Comparison of ENCODE assay signal across 18 cellular contexts in the genomic region with DNA sequence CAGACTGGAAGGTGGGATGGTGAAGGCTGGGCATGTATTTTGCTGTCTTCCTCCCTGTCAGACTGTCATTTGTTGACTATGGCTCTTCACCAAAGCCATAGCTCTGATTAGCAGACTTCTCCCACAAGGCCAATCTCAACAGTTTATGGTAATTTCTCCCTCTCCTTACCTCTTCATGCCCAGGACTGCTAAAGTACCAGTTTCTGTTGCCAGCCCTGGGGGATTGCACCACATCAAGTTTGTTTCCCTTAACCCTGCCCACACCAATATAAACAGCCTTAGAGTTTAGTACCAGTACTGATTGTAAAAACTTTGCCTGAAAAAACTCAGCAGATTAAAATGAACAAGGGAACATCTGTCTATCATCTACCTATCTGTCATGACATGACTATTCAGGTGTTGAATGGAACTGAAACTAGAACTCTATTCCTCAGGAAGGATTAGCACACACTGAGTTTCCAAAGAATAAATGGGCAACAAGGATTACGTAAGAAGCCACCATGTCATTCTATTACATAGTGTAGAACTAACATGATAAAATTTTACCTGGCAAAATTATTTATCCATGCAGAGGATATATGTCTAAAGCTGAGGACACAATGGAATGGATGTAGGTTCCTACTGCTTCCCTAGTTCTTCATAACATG. TPM values are rescaled to one million over a fixed set of nuclear protein-coding genes. Genes with fewer than 3 reads are reported as not detected.
DNase-seq lines count a peak whose midpoint lies in the region; ATAC-seq and TF ChIP-seq lines count a peak whose summit lies in the region.
"Had no signal": no experiment of that assay in that cellular context is flagged by ENCODE, and none has a peak within 500 bp of the region (broad histone marks: within the 10 kb centered on the region; RNA-seq: fewer than 3 reads in every experiment).

No MANE protein-coding gene starts in this region.

- H3K4ac ChIP-seq in IMR-90 (ENCODE audit: low read depth, low read length) = no peak overlapping the region

- H3K14ac ChIP-seq in IMR-90 (replicated peaks; ENCODE audit: low read depth, low read length) = 0 out of 2 replicates have a peak overlapping the region, but pooled peaks have one; percentile 14

- H2AK5ac ChIP-seq in IMR-90 (ENCODE audit: low read depth, low read length) = no peak overlapping the region

- peaks cover 7% of the 10 kb centered on the region for H3K4me1 ChIP-seq in IMR-90 (ENCODE audit: control insufficient read depth, insufficient read depth, low read length)
- H3K4me1 ChIP-seq in ectodermal cell (ENCODE audit: control insufficient read depth, insufficient read depth, low read length) = no peaks in the 10 kb centered on the region
- H3K4me1 ChIP-seq in skeletal muscle tissue (ENCODE audit: control insufficient read depth in 3 of 3, insufficient read depth in 3 of 3, low read length in 3 of 3) = peaks cover 23 to 52% (median 29%) of the 10 kb centered on the region in 3 donors

- H3K36me3 Mint-ChIP-seq in nephron progenitor cell (ENCODE audit: low read depth) = peaks cover 89% of the 10 kb centered on the region

- dilution Hi-C loops in IMR-90 (cut with HindIII; ENCODE audit: low sequenced_read_pairs, unreplicated experiment) = no loop called here

- H3K56ac ChIP-seq in IMR-90 (ENCODE audit: extremely low read depth, insufficient read depth, low read length) = no peak overlapping the region

- ATAC-seq in IMR-90 (ENCODE audit: low read depth) (no peak), HG02759 (IDR thresholded peaks at IDR 0.05; ENCODE audit: unreplicated experiment) (no peak)
- ATAC-seq: PC-3, SK-N-SH treated with all-trans-retinoic acid at 6 μM for 48 hours had no signal

- DNase-seq in IMR-90 = no peak
- no peak for DNase-seq in nephron progenitor cell
- no peak for DNase-seq in activated naive CD4-positive, alpha-beta T cell treated with anti-CD3 and anti-CD28 coated beads, Interleukin-2, amount 50 U/mL, for 16 hours
- no peak for DNase-seq in GM10248 (ENCODE audit: extremely low spot score)
- DNase-seq: C1 segment of cervical spinal cord, DMS79 treated with DMSO at 0.1 percent for 48 hours, KBM-7, NCI-H1436, NCI-H1930, NCI-H345, NCI-H524 treated with DMSO at 0.1 percent for 48 hours, PC-3, RPMI8226, SHP77 treated with DMSO at 0.1 percent for 48 hours had no signal

- H3K4me3 Mint-ChIP-seq in nephron progenitor cell = no peak overlapping the region

- H3K36me3 ChIP-seq in IMR-90 (ENCODE audit: control insufficient read depth, insufficient read depth, low read length) (peaks cover 35% of the 10 kb centered on the region), ectodermal cell (ENCODE audit: control insufficient read depth, insufficient read depth, low read length) (peaks cover 27% of the 10 kb centered on the region), skeletal muscle tissue (ENCODE audit: control insufficient read depth in 3 of 3, insufficient read depth in 3 of 3, low read length in 3 of 3) (peaks cover 4 to 35% (median 34%) of the 10 kb centered on the region in 3 donors)

- H3K4me3 ChIP-seq in IMR-90 (ENCODE audit: insufficient read depth, low read depth, low read length) (no peak overlapping the region), ectodermal cell (ENCODE audit: insufficient read depth, low read depth, low read length) (no peak overlapping the region), skeletal muscle tissue (ENCODE audit: low read length in 3 of 3) (peak overlapping the region in 2 of 3 donors; percentile 6 to 55)

- H2BK20ac ChIP-seq in IMR-90 (ENCODE audit: low read depth, low read length) = no peak overlapping the region

- H3K4me1 Mint-ChIP-seq in nephron progenitor cell = peaks cover 4% of the 10 kb centered on the region

- H3K9me3 Mint-ChIP-seq in nephron progenitor cell = no peaks in the 10 kb centered on the region

- peak overlapping the region; percentile 15 for H2AK9ac ChIP-seq in IMR-90 (replicated peaks; ENCODE audit: low read depth, low read length, poor library complexity)

- H2BK15ac ChIP-seq in IMR-90 (ENCODE audit: low read depth, low read length) = no peak overlapping the region

- no CpG with 5 or more reads among the region's 1 CpG for WGBS in IMR-90 (ENCODE audit: extremely low coverage in 2 of 2, insufficient read length in 1 of 2), 2 experiments
- 100% methylated on average over 1 of the region's 1 CpG for WGBS in ectodermal cell, 2 experiments

- no peaks in the 10 kb centered on the region for H3K9me3 ChIP-seq in IMR-90 (ENCODE audit: control insufficient read depth, insufficient read depth, low read length)
- no peaks in the 10 kb centered on the region for H3K9me3 ChIP-seq in ectodermal cell (ENCODE audit: control insufficient read depth, low read length)
- H3K9me3 ChIP-seq in skeletal muscle tissue (ENCODE audit: control insufficient read depth in 3 of 3, low read length in 3 of 3) = no peaks in the 10 kb centered on the region

- peaks cover 7% of the 10 kb centered on the region for H3K27me3 Mint-ChIP-seq in nephron progenitor cell (ENCODE audit: low read depth, poor library complexity)

- H3K9ac ChIP-seq in IMR-90 (ENCODE audit: low read depth, low read length) = no peak overlapping the region
- no peak overlapping the region for H3K9ac ChIP-seq in skeletal muscle tissue (ENCODE audit: low read depth in 1 of 3, low read length in 3 of 3)

- no peak overlapping the region for H3K18ac ChIP-seq in IMR-90 (ENCODE audit: low read depth, low read length)

- H3K79me1 ChIP-seq in IMR-90 (ENCODE audit: low read depth in 1 of 2, low read length in 2 of 2) = peaks cover 35 to 78% of the 10 kb centered on the region in 2 experiments

- H2AFZ ChIP-seq in IMR-90 (replicated peaks; ENCODE audit: low read length, poor library complexity) = no peak overlapping the region

- H3K23ac ChIP-seq in IMR-90 (ENCODE audit: low read depth, low read length) = no peak overlapping the region

- no peak overlapping the region for H4K8ac ChIP-seq in IMR-90 (ENCODE audit: low read depth in 2 of 2, low read length in 2 of 2)

- no peak overlapping the region for H4K5ac ChIP-seq in IMR-90 (ENCODE audit: low read depth, low read length)

- CTCF ChIA-PET in IMR-90 (lab: Yijun Ruan, JAX) = no interaction called here
- CTCF ChIA-PET in GM10248 (lab: Yijun Ruan, JAX) = interaction anchor here (1.1 to 1.3 kb wide), 2 partner anchors 25 to 32 kb away, joined by 3 read pairs; no protein-coding TSS in a partner anchor

- H3K27me3 ChIP-seq in IMR-90 (ENCODE audit: control insufficient read depth, insufficient read depth, low read length) = no peaks in the 10 kb centered on the region
- H3K27me3 ChIP-seq in ectodermal cell (ENCODE audit: control insufficient read depth, insufficient read depth, low read length, poor library complexity, severe bottlenecking) = no peaks in the 10 kb centered on the region
- H3K27me3 ChIP-seq in skeletal muscle tissue (ENCODE audit: control insufficient read depth in 3 of 3, insufficient read depth in 3 of 3, low read length in 3 of 3) = no peaks in the 10 kb centered on the region

- H3K27ac ChIP-seq in IMR-90 (ENCODE audit: insufficient read depth, low read length) (no peak overlapping the region), ectodermal cell (ENCODE audit: insufficient read depth, low read depth, low read length, poor library complexity, severe bottlenecking) (peak overlapping the region; percentile 23), skeletal muscle tissue (ENCODE audit: low read depth, low read length) (peak overlapping the region; percentile 63)

- in situ Hi-C loops in IMR-90 (cut with MboI; ENCODE audit: low sequenced_read_pairs) = no loop called here

- no TSS peak for BruUV-seq in IMR-90 (replicated peaks; lab: Mats Ljungman, UMichigan)

- H3K27ac Mint-ChIP-seq in nephron progenitor cell = peak overlapping the region; percentile 13

- H2BK120ac ChIP-seq in IMR-90 (ENCODE audit: low read depth, low read length) = no peak overlapping the region

- H4K20me1 ChIP-seq in IMR-90 (ENCODE audit: insufficient read depth, low read length) = no peaks in the 10 kb centered on the region

- intact Hi-C loops in IMR-90 (cut with micrococcal nuclease) = no loop called here

- no peak for TF ChIP-seq CTCF in IMR-90 (conservative IDR thresholded peaks at IDR 0.05; ENCODE audit: low read depth, low read length)
- TF ChIP-seq CTCF in nephron progenitor cell (IDR thresholded peaks at IDR 0.05) = no peak
- TF ChIP-seq CTCF in GM10248 (IDR thresholded peaks at IDR 0.05; ENCODE audit: control extremely low read depth, extremely low read depth, low read depth, missing control alignments) = no peak

- H3K9me1 ChIP-seq in IMR-90 (ENCODE audit: insufficient read depth, low read length) = peaks cover 8% of the 10 kb centered on the region

- no peak overlapping the region for H2BK5ac ChIP-seq in IMR-90 (ENCODE audit: low read depth, low read length, poor library complexity, severe bottlenecking)

- no peak overlapping the region for H3K4me2 ChIP-seq in IMR-90 (ENCODE audit: low read depth, low read length)

- POLR2A ChIA-PET in IMR-90 (lab: Charles Lee; ENCODE audit: unreplicated experiment) (interaction anchor here (1.1 kb wide), 1 partner anchor 14 kb away, joined by 3 read pairs; a partner anchor contains a TSS), GM10248 (lab: Yijun Ruan, JAX) (no interaction called here)

- TF ChIP-seq POLR2A in IMR-90 (IDR thresholded peaks at IDR 0.05; ENCODE audit: low read depth, low read length) = no peak

- H4K91ac ChIP-seq in IMR-90 (ENCODE audit: insufficient read depth, low read depth, low read length) = no peak overlapping the region

- no peak for TF ChIP-seq RAD21 in IMR-90 (IDR thresholded peaks at IDR 0.05; ENCODE audit: low read length)

TF ChIP-seq in IMR-90, 13 proteins besides CTCF, POLR2A, EP300 and RAD21:
- TF ChIP-seq CEBPB (IDR thresholded peaks at IDR 0.05; ENCODE audit: low read depth, low read length) (peak; percentile 59; the same call in 1 of the 2 replicates), FOS (IDR thresholded peaks at IDR 0.05; ENCODE audit: low read depth, low read length) (no peak)

RNA-seq across cellular contexts. Expression of a gene that starts 13.7 kb away (rescaled TPM):
- total RNA-seq in IMR-90 (2012; rRNA removed) (19.4 and 43.3 TPM in 2 replicates), skeletal muscle tissue (61.6 TPM)
- 31.6 and 32.4 TPM in 2 replicates for polyA plus RNA-seq in IMR-90 (2012; rRNA removed)
- polyA plus RNA-seq in IMR-90 (2012; cell fraction: cytosol; rRNA removed) = 5.2 and 11.4 TPM in 2 replicates
- 1.9 and 13.6 TPM in 2 replicates for polyA plus RNA-seq in IMR-90 (2012; cell fraction: nucleus; rRNA removed; ENCODE audit: low replicate concordance)
- 46.2 TPM for polyA plus RNA-seq in ectodermal cell (2013, experiment 1 of 4)
- polyA plus RNA-seq in ectodermal cell (2013, experiment 2 of 4) = 51.4 TPM
- 46.7 TPM for polyA plus RNA-seq in ectodermal cell (2013, experiment 3 of 4)
- 49.3 TPM for polyA plus RNA-seq in ectodermal cell (2013, experiment 4 of 4)

Comparison
In these comparisons a context has a peak if more than half of its experiments do, and no peak if none do; other contexts are left out.
1. H3K4me3 ChIP-seq: peak in skeletal muscle tissue (2 of 3); none in IMR-90 (single experiment) and ectodermal cell (single experiment).